16 cellular contexts compared by ENCODE assay signal in genomic region chr20:39294137-39294725, GRCh38.
A peak's percentile ranks its signal among the peaks of the same experiment; 100 is the strongest.
DNase-seq lines count a peak whose midpoint lies in the region; ATAC-seq, FAIRE-seq and TF ChIP-seq lines count a peak whose summit lies in the region.
"Had no signal": no experiment of that assay in that cellular context is flagged by ENCODE, and none has a peak within 500 bp of the region (broad histone marks: within the 10 kb centered on the region; RNA-seq: fewer than 3 reads in every experiment).

No MANE protein-coding gene starts in this region.

- no peak overlapping the region for H2AK5ac ChIP-seq in mesendoderm (ENCODE audit: low read length)

- H4K5ac ChIP-seq in mesendoderm (ENCODE audit: low read length), result no peak overlapping the region

- no peaks in the 10 kb centered on the region for H3K79me1 ChIP-seq in mesendoderm (ENCODE audit: low read length)

- no peak overlapping the region for H3K4me2 ChIP-seq in HepG2 (ENCODE audit: low read depth, low read length)
- no peak overlapping the region for H3K4me2 ChIP-seq in mesendoderm (ENCODE audit: low read length)
- H3K4me2 ChIP-seq: BLaER1 had no signal

- TF ChIP-seq POLR2A in HepG2 (IDR thresholded peaks at IDR 0.05; ENCODE audit: insufficient read depth in 1 of 2, low read depth in 2 of 2, low read length in 2 of 2) (no peak), right lobe of liver (IDR thresholded peaks at IDR 0.05) (no peak), esophagus muscularis mucosa (IDR thresholded peaks at IDR 0.05; ENCODE audit: low read depth) (no peak)

- no peaks in the 10 kb centered on the region for H3K27me3 ChIP-seq in HepG2 (ENCODE audit: control insufficient read depth in 1 of 2, insufficient read depth in 2 of 2, low read length in 2 of 2)
- H3K27me3 ChIP-seq in right lobe of liver, result no peaks in the 10 kb centered on the region
- no peaks in the 10 kb centered on the region for H3K27me3 ChIP-seq in RWPE2 (ENCODE audit: insufficient read depth, poor library complexity, severe bottlenecking)
- H3K27me3 ChIP-seq in mesendoderm (ENCODE audit: insufficient read depth, low read length, poor library complexity), result no peaks in the 10 kb centered on the region
- H3K27me3 ChIP-seq in esophagus muscularis mucosa, result no peaks in the 10 kb centered on the region
- H3K27me3 ChIP-seq: BLaER1 had no signal

- no peak for ATAC-seq in HepG2
- ATAC-seq in right lobe of liver, result no peak
- ATAC-seq in RWPE2 (ENCODE audit: low read depth), result 0 out of 3 replicates have a peak, but pooled peaks have one; percentile 22
- ATAC-seq in esophagus mucosa, result peak; percentile 68
- no peak for ATAC-seq in HG02885 (IDR thresholded peaks at IDR 0.05; ENCODE audit: poor library complexity, unreplicated experiment)
- ATAC-seq in HG02852 (IDR thresholded peaks at IDR 0.05; ENCODE audit: unreplicated experiment), result no peak

- H4K8ac ChIP-seq in mesendoderm (ENCODE audit: low read depth, low read length), result no peak overlapping the region

- in situ Hi-C loops in HepG2 (cut with HindIII; ENCODE audit: extremely low pct_ligation_motif_present, low pct_unique_long_range_greater_than_20kb), result no loop called here

- no peak for DNase-seq in HepG2 (ENCODE audit: low spot score)
- DNase-seq in right lobe of liver, result no peak
- DNase-seq in RWPE2 (ENCODE audit: low spot score), result no peak
- DNase-seq in mesendoderm, result peak; percentile 60
- DNase-seq in esophagus muscularis mucosa (ENCODE audit: extremely low spot score), result no peak
- DNase-seq: Caco-2; CD8-positive, alpha-beta memory T cell; GM23248 had no signal

- H3K56ac ChIP-seq in mesendoderm (ENCODE audit: low read length), result no peak overlapping the region

- intact Hi-C loops in HepG2 (cut with micrococcal nuclease; ENCODE audit: unreplicated experiment), result no loop called here
- intact Hi-C loops in right lobe of liver (cut with DNase I), result no loop called here
- intact Hi-C loops in esophagus muscularis mucosa (cut with DNase I), result no loop called here

- H3K27ac ChIP-seq in HepG2 (ENCODE audit: extremely low read length, insufficient read depth, low read length), result no peak overlapping the region
- H3K27ac ChIP-seq in right lobe of liver, result no peak overlapping the region
- H3K27ac ChIP-seq in RWPE2 (ENCODE audit: poor library complexity, severe bottlenecking), result no peak overlapping the region
- H3K27ac ChIP-seq in mesendoderm (ENCODE audit: low read depth, low read length), result no peak overlapping the region
- no peak overlapping the region for H3K27ac ChIP-seq in esophagus muscularis mucosa (replicated peaks in 1 of 4)
- H3K27ac ChIP-seq: 22Rv1, BLaER1, GM23248 had no signal

- no peaks in the 10 kb centered on the region for H4K20me1 ChIP-seq in HepG2 (ENCODE audit: insufficient read depth, low read length)
- H4K20me1 ChIP-seq: BLaER1 had no signal

- no peaks in the 10 kb centered on the region for H3K79me2 ChIP-seq in HepG2 (ENCODE audit: insufficient read depth, low read length)
- no peaks in the 10 kb centered on the region for H3K79me2 ChIP-seq in mesendoderm (ENCODE audit: control insufficient read depth, insufficient read depth, low read length)

- H2BK120ac ChIP-seq in mesendoderm (ENCODE audit: low read depth, low read length), result no peak overlapping the region

- H3K23ac ChIP-seq in mesendoderm (ENCODE audit: low read length), result no peak overlapping the region

- H3K4me1 ChIP-seq in HepG2 (ENCODE audit: insufficient read depth, low read length) (no peaks in the 10 kb centered on the region), right lobe of liver (no peaks in the 10 kb centered on the region), RWPE2 (ENCODE audit: insufficient read depth, poor library complexity, severe bottlenecking) (no peaks in the 10 kb centered on the region), mesendoderm (ENCODE audit: control insufficient read depth, low read depth, low read length) (no peaks in the 10 kb centered on the region), esophagus muscularis mucosa (peaks cover 0 to 20% (median 8%) of the 10 kb centered on the region in 4 donors)
- H3K4me1 ChIP-seq: BLaER1, HAP-1 had no signal

- FAIRE-seq in HepG2 (lab: Jason Lieb, UNC), result no peak
- FAIRE-seq: GM12891, HTR-8/SVneo had no signal

- H3K4me3 ChIP-seq in HepG2 (replicated peaks in 1 of 3; ENCODE audit: insufficient read depth in 1 of 3, low read depth in 2 of 3, low read length in 3 of 3), result no peak overlapping the region
- H3K4me3 ChIP-seq in right lobe of liver, result no peak overlapping the region
- no peak overlapping the region for H3K4me3 ChIP-seq in RWPE2 (ENCODE audit: severe bottlenecking)
- H3K4me3 ChIP-seq in mesendoderm (ENCODE audit: low read length), result no peak overlapping the region
- no peak overlapping the region for H3K4me3 ChIP-seq in esophagus muscularis mucosa
- H3K4me3 ChIP-seq: BLaER1, GM23248, HAP-1 had no signal

- H3K4ac ChIP-seq in mesendoderm (ENCODE audit: low read depth, low read length), result no peak overlapping the region

- WGBS in HepG2 (ENCODE audit: low lambda C conversion rate), result 0% methylated on average over 2 of the region's 2 CpGs
- WGBS in right lobe of liver (ENCODE audit: insufficient coverage, low coverage, low lambda C conversion rate, missing lambda C conversion rate), result 56% methylated on average over 2 of the region's 2 CpGs
- no CpG with 5 or more reads among the region's 2 CpGs for WGBS in mesendoderm (ENCODE audit: extremely low coverage, insufficient coverage, low lambda C conversion rate)
- 85% methylated on average over 2 of the region's 2 CpGs for WGBS in esophagus muscularis mucosa

- H2BK5ac ChIP-seq in mesendoderm (ENCODE audit: low read length), result no peak overlapping the region

- TF ChIP-seq EP300 in HepG2 (IDR thresholded peaks at IDR 0.05; ENCODE audit: low read depth in 2 of 2, low read length in 2 of 2), result no peak
- TF ChIP-seq EP300 in HepG2 (CRISPR knock-in tag; IDR thresholded peaks at IDR 0.05; ENCODE audit: borderline replicate concordance), result no peak
- TF ChIP-seq EP300 in esophagus muscularis mucosa (IDR thresholded peaks at IDR 0.05), result no peak

- POLR2A ChIA-PET in HepG2 (lab: Yijun Ruan, JAX), result no interaction called here

- H3K9me3 ChIP-seq in HepG2 (ENCODE audit: low read length) (no peaks in the 10 kb centered on the region), right lobe of liver (no peaks in the 10 kb centered on the region), RWPE2 (ENCODE audit: severe bottlenecking) (no peaks in the 10 kb centered on the region), esophagus muscularis mucosa (no peaks in the 10 kb centered on the region)
- H3K9me3 ChIP-seq: BLaER1, HAP-1 had no signal

- CTCF ChIA-PET in HepG2 (lab: Yijun Ruan, JAX; ENCODE audit: low intra/inter-chr PET ratio, low total read pairs), result no interaction called here

- H3K36me3 ChIP-seq in HepG2 (replicated peaks in 1 of 2; ENCODE audit: control insufficient read depth in 1 of 2, insufficient read depth in 2 of 2, low read length in 2 of 2), result no peaks in the 10 kb centered on the region
- no peaks in the 10 kb centered on the region for H3K36me3 ChIP-seq in right lobe of liver
- no peaks in the 10 kb centered on the region for H3K36me3 ChIP-seq in RWPE2 (ENCODE audit: low read depth)
- H3K36me3 ChIP-seq in mesendoderm (ENCODE audit: control insufficient read depth, insufficient read depth, low read length), result no peaks in the 10 kb centered on the region
- H3K36me3 ChIP-seq in esophagus muscularis mucosa, result no peaks in the 10 kb centered on the region
- H3K36me3 ChIP-seq: BLaER1, HAP-1 had no signal

- TF ChIP-seq CTCF in HepG2 (CRISPR knock-in tag; IDR thresholded peaks at IDR 0.05), result no peak
- no peak for TF ChIP-seq CTCF in right lobe of liver (IDR thresholded peaks at IDR 0.05)
- no peak for TF ChIP-seq CTCF in RWPE2 (IDR thresholded peaks at IDR 0.05; ENCODE audit: poor library complexity, severe bottlenecking)
- TF ChIP-seq CTCF in esophagus muscularis mucosa (IDR thresholded peaks at IDR 0.05), result no peak

- no peak overlapping the region for H3K18ac ChIP-seq in mesendoderm (ENCODE audit: low read length)

- no peak overlapping the region for H2AFZ ChIP-seq in HepG2 (ENCODE audit: low read length)
- H2AFZ ChIP-seq: GM23248 had no signal

- H2BK15ac ChIP-seq in mesendoderm (replicated peaks; ENCODE audit: low read depth), result no peak overlapping the region

- BruUV-seq in HepG2 (replicated peaks; lab: Mats Ljungman, UMichigan), result no TSS peak

- H3K9ac ChIP-seq in HepG2 (ENCODE audit: insufficient read depth, low read depth, low read length) (no peak overlapping the region), mesendoderm (ENCODE audit: low read length) (no peak overlapping the region)
- H3K9ac ChIP-seq: BLaER1, GM23248 had no signal

- no peak for TF ChIP-seq RAD21 in HepG2 (CRISPR knock-in tag; IDR thresholded peaks at IDR 0.05)

TF ChIP-seq in HepG2, 621 proteins besides CTCF, POLR2A, EP300 and RAD21:
- TF ChIP-seq, protein P1, sequence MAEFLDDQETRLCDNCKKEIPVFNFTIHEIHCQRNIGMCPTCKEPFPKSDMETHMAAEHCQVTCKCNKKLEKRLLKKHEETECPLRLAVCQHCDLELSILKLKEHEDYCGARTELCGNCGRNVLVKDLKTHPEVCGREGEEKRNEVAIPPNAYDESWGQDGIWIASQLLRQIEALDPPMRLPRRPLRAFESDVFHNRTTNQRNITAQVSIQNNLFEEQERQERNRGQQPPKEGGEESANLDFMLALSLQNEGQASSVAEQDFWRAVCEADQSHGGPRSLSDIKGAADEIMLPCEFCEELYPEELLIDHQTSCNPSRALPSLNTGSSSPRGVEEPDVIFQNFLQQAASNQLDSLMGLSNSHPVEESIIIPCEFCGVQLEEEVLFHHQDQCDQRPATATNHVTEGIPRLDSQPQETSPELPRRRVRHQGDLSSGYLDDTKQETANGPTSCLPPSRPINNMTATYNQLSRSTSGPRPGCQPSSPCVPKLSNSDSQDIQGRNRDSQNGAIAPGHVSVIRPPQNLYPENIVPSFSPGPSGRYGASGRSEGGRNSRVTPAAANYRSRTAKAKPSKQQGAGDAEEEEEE (CRISPR knock-in tag; IDR thresholded peaks at IDR 0.05; ENCODE audit: borderline replicate concordance), result no peak
- TF ChIP-seq ZNF296 (CRISPR knock-in tag; conservative IDR thresholded peaks at IDR 0.05), result no peak
- TF ChIP-seq ZSCAN21 (CRISPR knock-in tag; IDR thresholded peaks at IDR 0.05; ENCODE audit: borderline replicate concordance), result no peak
- TF ChIP-seq CCDC6 (CRISPR knock-in tag; IDR thresholded peaks at IDR 0.05), result no peak
- no peak for TF ChIP-seq ZNF333 (CRISPR knock-in tag; IDR thresholded peaks at IDR 0.05; ENCODE audit: borderline replicate concordance)
- no peak for TF ChIP-seq ZFP36L2 (CRISPR knock-in tag; IDR thresholded peaks at IDR 0.05)
- peak; percentile 69 for TF ChIP-seq ATF7 (IDR thresholded peaks at IDR 0.05)
- TF ChIP-seq ATF7 (CRISPR knock-in tag; IDR thresholded peaks at IDR 0.05), result no peak
TF ChIP-seq in HepG2: peak in this region for 1.

Comparison
In these comparisons a context has a peak if more than half of its experiments do, and no peak if none do; other contexts are left out.
1. ATAC-seq: peak in RWPE2 (single experiment) and esophagus mucosa (single experiment); none in HepG2 (single experiment), right lobe of liver (0 of 4), HG02885 (single experiment) and HG02852 (single experiment).